9 cellular contexts compared by ENCODE assay signal in the genomic region with DNA sequence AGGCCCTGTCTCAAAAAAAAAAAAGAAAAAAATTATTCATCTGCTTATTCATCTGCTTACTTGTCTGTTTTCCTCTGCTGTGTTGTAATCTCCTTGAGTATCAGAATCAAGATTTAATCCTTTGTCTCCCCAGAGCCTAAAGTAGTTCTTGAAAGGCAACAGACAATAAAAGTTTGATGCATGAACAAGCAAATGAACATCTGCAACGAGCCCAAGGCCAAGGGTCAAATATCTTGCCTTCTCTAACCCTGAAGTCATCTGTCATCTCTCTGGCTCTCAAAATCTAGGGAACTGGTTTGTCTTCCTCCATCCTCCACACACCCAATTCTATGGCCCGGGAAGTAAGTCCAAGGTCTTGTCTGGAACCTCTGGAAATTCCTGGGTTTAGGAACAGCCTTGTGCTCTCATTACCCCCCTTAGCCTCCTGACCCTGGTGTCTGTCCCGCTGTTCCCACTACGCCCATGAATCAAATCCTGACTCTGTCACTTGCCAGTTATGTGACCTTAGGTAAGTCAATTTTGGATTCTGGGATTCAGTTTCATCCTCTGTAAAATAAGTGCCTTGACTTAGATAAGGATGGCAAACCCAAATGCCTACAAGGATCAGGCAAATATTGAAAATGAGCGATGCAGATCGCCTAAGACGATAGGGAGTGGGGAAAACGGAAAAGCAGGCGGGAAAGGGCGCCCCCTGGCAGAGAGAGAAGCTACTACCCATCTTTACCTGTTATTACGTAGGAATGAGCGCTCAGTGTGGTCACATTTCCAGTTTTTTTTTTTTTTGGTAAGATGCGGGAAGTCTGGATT.
A peak's percentile ranks its signal among the peaks of the same experiment; 100 is the strongest.
DNase-seq lines count a peak whose midpoint lies in the region; ATAC-seq, FAIRE-seq and TF ChIP-seq lines count a peak whose summit lies in the region.
"Had no signal": no experiment of that assay in that cellular context is flagged by ENCODE, and none has a peak within 500 bp of the region (broad histone marks: within the 10 kb centered on the region; RNA-seq: fewer than 3 reads in every experiment).

No MANE protein-coding gene starts in this region.

- CTCF ChIA-PET in K562 (lab: Yijun Ruan, JAX; ENCODE audit: low intra/inter-chr PET ratio) = interaction anchor here (0.6 to 1.3 kb wide), 3 partner anchors 135 to 198 kb away, joined by 3 to 9 read pairs (median 3); no protein-coding TSS in a partner anchor

- H3K4me1 ChIP-seq in DOHH2 (ENCODE audit: control insufficient read depth, low read length) (no peaks in the 10 kb centered on the region), K562 (replicated peaks in 1 of 2; ENCODE audit: control insufficient read depth in 2 of 2, insufficient read depth in 2 of 2, low read length in 2 of 2) (no peaks in the 10 kb centered on the region)

- H3K27me3 ChIP-seq in DOHH2 (ENCODE audit: control insufficient read depth, low read length) = no peaks in the 10 kb centered on the region; the same call in 1 of the 2 replicates
- H3K27me3 ChIP-seq in K562 (ENCODE audit: control insufficient read depth in 2 of 2, insufficient read depth in 2 of 2, low read length in 2 of 2) = peaks cover 0 to 5% of the 10 kb centered on the region in 2 experiments; a peak in 1 of 5 replicates

- H3K79me2 ChIP-seq in DOHH2 (ENCODE audit: control insufficient read depth, low read length) (no peaks in the 10 kb centered on the region), K562 (ENCODE audit: control insufficient read depth, insufficient read depth, low read length) (no peaks in the 10 kb centered on the region)

- no peak overlapping the region for H3K27ac ChIP-seq in DOHH2 (ENCODE audit: low read depth, low read length)
- H3K27ac ChIP-seq in K562 (ENCODE audit: extremely low read depth, low read depth, low read length) = no peak overlapping the region

- no peak for TF ChIP-seq EP300 in K562 (IDR thresholded peaks at IDR 0.05; ENCODE audit: low read length)

- no peak overlapping the region for H3K4me3 Mint-ChIP-seq in mesothelial cell of epicardium
- H3K4me3 Mint-ChIP-seq: dendritic cell treated with granulocyte-macrophage colony-stimulating factor and Interleukin-4, amounts not matched to agents 40 ng/mL and 50 ng/mL, for 4 days had no signal

- H3K27ac Mint-ChIP-seq in mesothelial cell of epicardium = no peak overlapping the region
- H3K27ac Mint-ChIP-seq: dendritic cell treated with granulocyte-macrophage colony-stimulating factor and Interleukin-4, amounts not matched to agents 40 ng/mL and 50 ng/mL, for 4 days had no signal

- H3K4me1 Mint-ChIP-seq in mesothelial cell of epicardium = peaks cover 3% of the 10 kb centered on the region

- H2AFZ ChIP-seq in K562 (ENCODE audit: low read depth, low read length) = no peak overlapping the region

- H3F3A ChIP-seq in DOHH2 (ENCODE audit: control insufficient read depth, insufficient read depth) = no peaks in the 10 kb centered on the region

- BruUV-seq in K562 (replicated peaks; lab: Mats Ljungman, UMichigan) = no TSS peak

- peak; percentile 38 to 68 for TF ChIP-seq RAD21 in K562 (CRISPR knock-in tag; conservative IDR thresholded peaks at IDR 0.05 in 1 of 2, IDR thresholded peaks at IDR 0.05 in 1 of 2)

- TF ChIP-seq CTCF in DOHH2 (IDR thresholded peaks at IDR 0.05; ENCODE audit: low read depth, low read length, poor library complexity, severe bottlenecking) (peak; percentile 84), K562 (IDR thresholded peaks at IDR 0.05 in 2 of 3, conservative IDR thresholded peaks at IDR 0.05 in 1 of 3; ENCODE audit: insufficient read depth in 2 of 3, low read depth in 1 of 3, low read length in 3 of 3) (peak; percentile 73 to 83 (median 81)), mesothelial cell of epicardium (IDR thresholded peaks at IDR 0.05; ENCODE audit: unreplicated experiment) (peak; percentile 38)

- H3K4me3 ChIP-seq in DOHH2 (ENCODE audit: low read length) (no peak overlapping the region), K562 (no peak overlapping the region)

- no peaks in the 10 kb centered on the region for H4K20me1 ChIP-seq in DOHH2 (ENCODE audit: control insufficient read depth, insufficient read depth, low read depth, low read length)
- H4K20me1 ChIP-seq in K562 (replicated peaks; ENCODE audit: control insufficient read depth, insufficient read depth, low read length) = no peaks in the 10 kb centered on the region

- H3K9ac ChIP-seq in K562 (ENCODE audit: insufficient read depth in 1 of 2, low read depth in 2 of 2, low read length in 2 of 2) = no peak overlapping the region

- H3K36me3 Mint-ChIP-seq in mesothelial cell of epicardium = no peaks in the 10 kb centered on the region

- intact Hi-C loops in K562 (cut with micrococcal nuclease) = loop anchor here (1.0 kb wide), 1 partner anchor 199 kb away; no protein-coding TSS in a partner anchor

- H3K9me3 Mint-ChIP-seq in mesothelial cell of epicardium = no peaks in the 10 kb centered on the region
- H3K9me3 Mint-ChIP-seq: dendritic cell treated with granulocyte-macrophage colony-stimulating factor and Interleukin-4, amounts not matched to agents 40 ng/mL and 50 ng/mL, for 4 days had no signal

- WGBS in K562 (ENCODE audit: insufficient coverage, low coverage, missing lambda C conversion rate) = 3% methylated on average over 13 of the region's 13 CpGs

- ATAC-seq in K562 (peak; percentile 93), HG03097 (IDR thresholded peaks at IDR 0.05; ENCODE audit: low FRiP score, unreplicated experiment) (no peak), GM18907 (IDR thresholded peaks at IDR 0.05; ENCODE audit: unreplicated experiment) (no peak)

- POLR2A ChIA-PET in K562 (lab: Yijun Ruan, JAX) = interaction anchor here (0.6 to 1.3 kb wide), 3 partner anchors 103 to 1422 kb away, joined by 3 to 5 read pairs (median 3); no protein-coding TSS in a partner anchor

- no peaks in the 10 kb centered on the region for H3K27me3 Mint-ChIP-seq in mesothelial cell of epicardium (ENCODE audit: low read depth)

- no peaks in the 10 kb centered on the region for H3K9me1 ChIP-seq in K562 (ENCODE audit: control insufficient read depth, insufficient read depth, low read length)

- TF ChIP-seq POLR2A in K562 (conservative IDR thresholded peaks at IDR 0.05) = no peak

- in situ Hi-C loops in K562 (cut with MboI) = loop anchor here (10.0 kb wide), 1 partner anchor 202 kb away; no protein-coding TSS in a partner anchor

- DNase-seq in HS-5 (ENCODE audit: low read depth) (peak; percentile 15), K562 (ENCODE audit: extremely low read depth in 1 of 4, low spot score in 3 of 4) (peak; percentile 56 to 65 (median 60)), mesothelial cell of epicardium (ENCODE audit: low spot score in 2 of 2, unreplicated experiment in 2 of 2) (no peak)
- no peak for DNase-seq in stimulated activated naive CD4-positive, alpha-beta T cell (lab: John Stamatoyannopoulos, UW)
- DNase-seq in activated effector memory CD4-positive, alpha-beta T cell treated with Interleukin-2 at 50 U/mL for 16 hours = no peak

- no peaks in the 10 kb centered on the region for H3K36me3 ChIP-seq in DOHH2 (ENCODE audit: control insufficient read depth, low read length)
- no peaks in the 10 kb centered on the region for H3K36me3 ChIP-seq in K562 (ENCODE audit: control insufficient read depth, insufficient read depth, low read length)

- no peaks in the 10 kb centered on the region for H3K9me2 ChIP-seq in DOHH2 (replicated peaks; ENCODE audit: control insufficient read depth, low read length)

- no peaks in the 10 kb centered on the region for H3K9me3 ChIP-seq in DOHH2 (ENCODE audit: control insufficient read depth, insufficient read depth, low read length)
- no peaks in the 10 kb centered on the region for H3K9me3 ChIP-seq in K562 (replicated peaks; ENCODE audit: control insufficient read depth, insufficient read depth, low read depth, low read length)

- H3K4me2 ChIP-seq in DOHH2 (ENCODE audit: low read length) = no peak overlapping the region
- no peak overlapping the region for H3K4me2 ChIP-seq in K562 (ENCODE audit: insufficient read depth, low read length)

- FAIRE-seq in K562 (lab: Jason Lieb, UNC) = peak; percentile 78

TF ChIP-seq in K562, 482 proteins besides CTCF, POLR2A, EP300 and RAD21 (continues in another document):
- TF ChIP-seq FOXJ2 (tag; IDR thresholded peaks at IDR 0.05) = no peak
- no peak for TF ChIP-seq MEF2D (tag; conservative IDR thresholded peaks at IDR 0.05; ENCODE audit: low read depth)
- TF ChIP-seq, protein P1, sequence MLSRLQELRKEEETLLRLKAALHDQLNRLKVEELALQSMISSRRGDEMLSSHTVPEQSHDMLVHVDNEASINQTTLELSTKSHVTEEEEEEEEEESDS (CRISPR knock-in tag; IDR thresholded peaks at IDR 0.05) = no peak
- TF ChIP-seq NFE2 (IDR thresholded peaks at IDR 0.05; ENCODE audit: low read depth) = no peak
- no peak for TF ChIP-seq MCM2 (IDR thresholded peaks at IDR 0.05; ENCODE audit: low read depth)
- no peak for TF ChIP-seq CEBPB (tag; IDR thresholded peaks at IDR 0.05)
- TF ChIP-seq GABPB2 (CRISPR knock-in tag; conservative IDR thresholded peaks at IDR 0.05) = no peak
- no peak for TF ChIP-seq CHCHD3 (CRISPR knock-in tag; IDR thresholded peaks at IDR 0.05)
- peak in 1 of 2 experiments; percentile 19; a peak in 1 of 4 replicates for TF ChIP-seq RCOR1 (IDR thresholded peaks at IDR 0.05; ENCODE audit: borderline replicate concordance in 1 of 2, low read depth in 2 of 2, low read length in 2 of 2)
- TF ChIP-seq HMGN3 (IDR thresholded peaks at IDR 0.05; ENCODE audit: borderline replicate concordance, extremely low read depth, insufficient read length, low read depth, low read length) = no peak
- no peak for TF ChIP-seq ZNF778 (CRISPR knock-in tag; IDR thresholded peaks at IDR 0.05)
- TF ChIP-seq, protein P2, sequence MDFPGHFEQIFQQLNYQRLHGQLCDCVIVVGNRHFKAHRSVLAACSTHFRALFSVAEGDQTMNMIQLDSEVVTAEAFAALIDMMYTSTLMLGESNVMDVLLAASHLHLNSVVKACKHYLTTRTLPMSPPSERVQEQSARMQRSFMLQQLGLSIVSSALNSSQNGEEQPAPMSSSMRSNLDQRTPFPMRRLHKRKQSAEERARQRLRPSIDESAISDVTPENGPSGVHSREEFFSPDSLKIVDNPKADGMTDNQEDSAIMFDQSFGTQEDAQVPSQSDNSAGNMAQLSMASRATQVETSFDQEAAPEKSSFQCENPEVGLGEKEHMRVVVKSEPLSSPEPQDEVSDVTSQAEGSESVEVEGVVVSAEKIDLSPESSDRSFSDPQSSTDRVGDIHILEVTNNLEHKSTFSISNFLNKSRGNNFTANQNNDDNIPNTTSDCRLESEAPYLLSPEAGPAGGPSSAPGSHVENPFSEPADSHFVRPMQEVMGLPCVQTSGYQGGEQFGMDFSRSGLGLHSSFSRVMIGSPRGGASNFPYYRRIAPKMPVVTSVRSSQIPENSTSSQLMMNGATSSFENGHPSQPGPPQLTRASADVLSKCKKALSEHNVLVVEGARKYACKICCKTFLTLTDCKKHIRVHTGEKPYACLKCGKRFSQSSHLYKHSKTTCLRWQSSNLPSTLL (IDR thresholded peaks at IDR 0.05) = no peak
- peak; percentile 21; the same call in 1 of the 2 replicates for TF ChIP-seq STAG1 (CRISPR knock-in tag; IDR thresholded peaks at IDR 0.05; ENCODE audit: borderline replicate concordance)

Comparison
In these comparisons a context has a peak if more than half of its experiments do, and no peak if none do; other contexts are left out.
1. DNase-seq: peak in HS-5 (single experiment) and K562 (4 of 4); none in mesothelial cell of epicardium (0 of 2), stimulated activated naive CD4-positive, alpha-beta T cell (0 of 6) and activated effector memory CD4-positive, alpha-beta T cell treated with Interleukin-2 at 50 U/mL for 16 hours (single experiment).
2. Peak in every context shown above with its lines, with median percentiles within 50 percentile points of each other: CTCF ChIP-seq.